Comparison of ENCODE assay signal across 8 cellular contexts in genomic region chr14:64510825-64511679, GRCh38. TPM values are rescaled to one million over a fixed set of nuclear protein-coding genes. Genes with fewer than 3 reads are reported as not detected.
DNase-seq lines count a peak whose midpoint lies in the region; ATAC-seq and TF ChIP-seq lines count a peak whose summit lies in the region.

No MANE protein-coding gene starts in this region.

- intact Hi-C loops in dorsolateral prefrontal cortex (cut with DNase I) = no loop called here

- H3K27ac ChIP-seq in CD4-positive, CD25-positive, alpha-beta regulatory T cell (ENCODE audit: insufficient read depth, low read length, poor library complexity, severe bottlenecking) = peak overlapping the region; percentile 100
- H3K27ac ChIP-seq in dorsolateral prefrontal cortex = peak overlapping the region in 46 of 59 donors; percentile 1 to 81 (median 38)

- ATAC-seq in CD4-positive, CD25-positive, alpha-beta regulatory T cell (ENCODE audit: low read depth in 2 of 2) = peak; percentile 49 to 60
- ATAC-seq in HG02798 (IDR thresholded peaks at IDR 0.05; ENCODE audit: poor library complexity, unreplicated experiment) (peak; percentile 34), HG03520 (IDR thresholded peaks at IDR 0.05; ENCODE audit: unreplicated experiment) (no peak)

- H3K9me3 ChIP-seq in CD4-positive, CD25-positive, alpha-beta regulatory T cell (ENCODE audit: control insufficient read depth in 2 of 2, low read length in 2 of 2) = no peaks in the 10 kb centered on the region

- H3K27me3 ChIP-seq in CD4-positive, CD25-positive, alpha-beta regulatory T cell (ENCODE audit: control insufficient read depth, insufficient read depth, low read length) = no peaks in the 10 kb centered on the region
- H3K27me3 ChIP-seq in dorsolateral prefrontal cortex = no peaks in the 10 kb centered on the region

- H3K4me1 ChIP-seq in CD4-positive, CD25-positive, alpha-beta regulatory T cell (ENCODE audit: control insufficient read depth, insufficient read depth, low read length, poor library complexity, severe bottlenecking) = peaks cover 74% of the 10 kb centered on the region

- no peaks in the 10 kb centered on the region for H3K27me3 Mint-ChIP-seq in CD4-positive, CD25-positive, alpha-beta regulatory T cell

- peak; percentile 74 to 96 (median 90) for TF ChIP-seq CTCF in dorsolateral prefrontal cortex (IDR thresholded peaks at IDR 0.05 in 54 of 56, conservative IDR thresholded peaks at IDR 0.05 in 2 of 56; ENCODE audit: low read depth in 1 of 56, partially characterized antibody in 56 of 56)

- peak overlapping the region; percentile 69 for H3K4me3 ChIP-seq in CD4-positive, CD25-positive, alpha-beta regulatory T cell (ENCODE audit: low read depth, low read length)
- peak overlapping the region in 1 of 59 donors; percentile 6 for H3K4me3 ChIP-seq in dorsolateral prefrontal cortex

- H3K9me3 Mint-ChIP-seq in CD4-positive, CD25-positive, alpha-beta regulatory T cell = no peaks in the 10 kb centered on the region

- peak; percentile 63 to 75 (median 72) for DNase-seq in CD4-positive, CD25-positive, alpha-beta regulatory T cell
- DNase-seq in NCI-H748 treated with DMSO at 0.1 percent for 48 hours (lab: John Stamatoyannopoulos, UW) = peak; percentile 59
- peak; percentile 45 to 59 for DNase-seq in activated CD4-positive, alpha-beta T cell treated with anti-CD3 and anti-CD28 coated beads, Interleukin-2, amount 50 U/mL, for 4 hours
- peak in 7 of 10 donors; percentile 39 to 85 (median 63) for DNase-seq in dorsolateral prefrontal cortex
- peak; percentile 74 to 77 for DNase-seq in lung microvascular endothelial cell (ENCODE audit: low read depth in 2 of 2)
- peak; percentile 42 to 47 for DNase-seq in stimulated activated CD8-positive, alpha-beta memory T cell treated with anti-CD3 and anti-CD28 coated beads, Interleukin-2, amount 100 ng/mL, for 1 hour (ENCODE audit: low read depth in 2 of 2)

- peak overlapping the region; percentile 39 to 94 (median 88) for H3K27ac Mint-ChIP-seq in CD4-positive, CD25-positive, alpha-beta regulatory T cell

- H3K4me3 Mint-ChIP-seq in CD4-positive, CD25-positive, alpha-beta regulatory T cell = peak overlapping the region; percentile 53 to 68 (median 62)

- peaks cover 3% of the 10 kb centered on the region for H3K36me3 Mint-ChIP-seq in CD4-positive, CD25-positive, alpha-beta regulatory T cell

- H3K4me1 Mint-ChIP-seq in CD4-positive, CD25-positive, alpha-beta regulatory T cell = peaks cover 57 to 97% (median 81%) of the 10 kb centered on the region in 4 donors

- no peaks in the 10 kb centered on the region for H3K36me3 ChIP-seq in CD4-positive, CD25-positive, alpha-beta regulatory T cell (ENCODE audit: control insufficient read depth, insufficient read depth, low read length)

RNA-seq across cellular contexts. Expression of gene ZBTB1, which starts 6.5 kb away (rescaled TPM):
- 167 TPM for total RNA-seq in CD4-positive, CD25-positive, alpha-beta regulatory T cell
- 10 to 100 TPM; 53.5 to 58.6 (median 56.5) TPM for polyA plus RNA-seq in CD4-positive, CD25-positive, alpha-beta regulatory T cell
- total RNA-seq in dorsolateral prefrontal cortex (10 to 100 TPM; 24.5 to 64.0 (median 38.4) TPM), lung microvascular endothelial cell (25.7 and 38.5 TPM in 2 replicates)

RNA-seq across cellular contexts. Expression of gene ZBTB25, which starts 7.4 kb away (rescaled TPM):
- 78.0 TPM for total RNA-seq in CD4-positive, CD25-positive, alpha-beta regulatory T cell
- polyA plus RNA-seq in CD4-positive, CD25-positive, alpha-beta regulatory T cell = 10 to 100 TPM; 34.8 to 39.7 (median 37.1) TPM
- 10 to 100 TPM; 17.5 to 36.7 (median 25.7) TPM for total RNA-seq in dorsolateral prefrontal cortex
- total RNA-seq in lung microvascular endothelial cell = 2.6 and 3.0 TPM in 2 replicates

RNA-seq across cellular contexts. Expression of gene HSPA2, which starts 29.5 kb away (rescaled TPM):
- 2.6 TPM for total RNA-seq in CD4-positive, CD25-positive, alpha-beta regulatory T cell
- under 1 TPM; 0.48 to 0.90 (median 0.57) TPM for polyA plus RNA-seq in CD4-positive, CD25-positive, alpha-beta regulatory T cell
- total RNA-seq in dorsolateral prefrontal cortex = 100 to 1,000 TPM in 86 of 120 experiments, 10 to 100 TPM in 34; 15.2 to 536 (median 124) TPM
- total RNA-seq in lung microvascular endothelial cell = 1.7 and 3.0 TPM in 2 replicates

RNA-seq across cellular contexts. Expression of gene PPP1R36, which starts 38.7 kb away (rescaled TPM):
- total RNA-seq in CD4-positive, CD25-positive, alpha-beta regulatory T cell = not detected
- under 1 TPM in 2 of 4 donors, not detected in 2; 0.28 to 0.32 TPM for polyA plus RNA-seq in CD4-positive, CD25-positive, alpha-beta regulatory T cell
- total RNA-seq in dorsolateral prefrontal cortex (1 to 10 TPM in 102 of 120 experiments, under 1 TPM in 16, not detected in 2; 0.41 to 5.3 (median 1.7) TPM), lung microvascular endothelial cell (0.40 and 0.44 TPM in 2 replicates)

RNA-seq across cellular contexts. Expression of gene AKAP5, which starts 45.8 kb away (rescaled TPM):
- total RNA-seq in CD4-positive, CD25-positive, alpha-beta regulatory T cell = 1.3 TPM
- under 1 TPM in 3 of 4 donors, not detected in 1; 0.08 to 0.92 (median 0.17) TPM for polyA plus RNA-seq in CD4-positive, CD25-positive, alpha-beta regulatory T cell
- total RNA-seq in dorsolateral prefrontal cortex (10 to 100 TPM in 117 of 120 experiments, 1 to 10 TPM in 3; 4.0 to 42.2 (median 22.1) TPM), lung microvascular endothelial cell (0.20 and 0.22 TPM in 2 replicates)
